ENCODE assay signal across 22 cellular contexts in the genomic region with DNA sequence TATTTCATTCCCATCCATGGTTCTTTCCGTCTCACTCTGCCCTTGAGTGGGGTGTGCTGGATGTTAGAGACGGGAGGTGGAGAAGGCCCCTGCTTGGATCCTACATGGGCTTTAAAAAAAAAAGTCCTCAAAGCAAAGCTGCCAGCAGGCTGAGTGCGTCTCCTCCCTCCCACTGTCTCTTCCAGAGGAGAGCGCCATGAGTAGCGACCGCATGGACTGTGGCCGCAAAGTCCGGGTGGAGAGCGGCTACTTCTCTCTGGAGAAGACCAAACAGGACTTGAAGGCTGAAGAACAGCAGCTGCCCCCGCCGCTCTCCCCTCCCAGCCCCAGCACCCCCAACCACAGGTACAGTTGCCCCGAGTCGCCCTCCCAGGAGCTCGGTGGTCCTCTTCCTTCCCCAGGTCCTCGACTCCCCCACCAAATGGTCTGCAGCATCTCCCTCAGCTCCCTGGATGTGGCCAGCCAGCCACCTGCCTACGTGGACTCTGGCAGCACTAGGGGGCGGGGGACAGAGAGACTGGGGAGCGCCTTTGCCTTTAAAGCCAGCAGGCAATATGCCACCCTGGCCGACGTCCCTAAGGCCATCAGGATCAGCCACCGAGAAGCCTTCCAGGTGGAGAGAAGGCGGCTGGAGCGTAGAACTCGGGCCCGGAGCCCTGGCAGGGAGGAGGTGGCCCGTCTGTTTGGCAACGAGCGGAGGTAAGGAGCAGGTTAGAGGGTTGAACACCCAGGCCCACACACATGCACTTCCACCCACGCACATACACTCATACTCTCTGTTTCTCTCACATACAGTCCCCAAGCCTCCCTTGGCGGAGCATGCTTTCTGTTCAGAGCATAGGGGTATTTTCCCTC.
DNase-seq lines count a peak whose midpoint lies in the region; ATAC-seq and TF ChIP-seq lines count a peak whose summit lies in the region.
"Had no signal": no experiment of that assay in that cellular context is flagged by ENCODE, and none has a peak within 500 bp of the region (broad histone marks: within the 10 kb centered on the region; RNA-seq: fewer than 3 reads in every experiment).

No MANE protein-coding gene starts in this region.

- peaks cover 22% of the 10 kb centered on the region for H3K4me1 ChIP-seq in mesenchymal stem cell (ENCODE audit: control insufficient read depth, insufficient read depth, low read depth, low read length)
- peaks cover 3 to 27% (median 18%) of the 10 kb centered on the region in 6 donors for H3K4me1 ChIP-seq in spleen

- peaks cover 47% of the 10 kb centered on the region for H3K79me1 ChIP-seq in mesenchymal stem cell (replicated peaks; ENCODE audit: low read length, poor library complexity, severe bottlenecking)

- H3K9me3 ChIP-seq in mesenchymal stem cell (ENCODE audit: control insufficient read depth, low read length) (no peaks in the 10 kb centered on the region), spleen (no peaks in the 10 kb centered on the region)

- H3K36me3 ChIP-seq in mesenchymal stem cell (ENCODE audit: control insufficient read depth in 1 of 2, insufficient read depth in 2 of 2, low read depth in 1 of 2, low read length in 2 of 2), result peaks cover 84 to 88% of the 10 kb centered on the region in 2 experiments
- peaks cover 3 to 100% (median 87%) of the 10 kb centered on the region in 6 donors for H3K36me3 ChIP-seq in spleen

- no peak for TF ChIP-seq POLR2A in spleen (IDR thresholded peaks at IDR 0.05)

- no peak overlapping the region for H2BK15ac ChIP-seq in mesenchymal stem cell (ENCODE audit: low read depth, poor library complexity, severe bottlenecking)

- H3K18ac ChIP-seq in mesenchymal stem cell (ENCODE audit: low read depth in 1 of 2, low read length in 2 of 2), result no peak overlapping the region

- 98% methylated on average over 30 of the region's 30 CpGs for WGBS in mesenchymal stem cell
- WGBS in spleen, 5 donors, result 91 to 94% (median 92%) methylated on average over 27 to 30 of the region's 30 CpGs

- no peak overlapping the region for H2BK5ac ChIP-seq in mesenchymal stem cell (ENCODE audit: low read depth, low read length, poor library complexity, severe bottlenecking)

- no peak overlapping the region for H3K14ac ChIP-seq in mesenchymal stem cell (ENCODE audit: low read length in 2 of 2)

- no peak overlapping the region for H3K4me2 ChIP-seq in mesenchymal stem cell (ENCODE audit: low read length, poor library complexity, severe bottlenecking)
- H3K4me2 ChIP-seq: GM23338, PC-9 had no signal

- no peak for TF ChIP-seq CTCF in spleen (IDR thresholded peaks at IDR 0.05 in 8 of 11, conservative IDR thresholded peaks at IDR 0.05 in 3 of 11)

- no peak overlapping the region for H3K27ac ChIP-seq in mesenchymal stem cell (ENCODE audit: low read length, poor library complexity, severe bottlenecking)
- no peak overlapping the region for H3K27ac ChIP-seq in spleen
- H3K27ac ChIP-seq: HL-60 had no signal

- H2AK5ac ChIP-seq in mesenchymal stem cell (ENCODE audit: low read length, severe bottlenecking), result no peak overlapping the region

- no peak overlapping the region for H2AFZ ChIP-seq in mesenchymal stem cell (ENCODE audit: low read depth, low read length)
- H2AFZ ChIP-seq: GM23338, PC-9 had no signal

- H2BK12ac ChIP-seq in mesenchymal stem cell (ENCODE audit: low read length in 2 of 2), result no peak overlapping the region

- H3K4me3 ChIP-seq in mesenchymal stem cell (ENCODE audit: insufficient read depth in 1 of 2, low read depth in 1 of 2, low read length in 2 of 2) (no peak overlapping the region), spleen (no peak overlapping the region)
- H3K4me3 ChIP-seq: GM23338, PC-9 had no signal

- intact Hi-C loops in Right ventricle myocardium superior (cut with DNase I) (loop anchor here (10.0 kb wide), 1 partner anchor 133 kb away; no protein-coding TSS in a partner anchor), left ventricle myocardium superior (cut with micrococcal nuclease) (no loop called here), spleen (cut with DNase I; ENCODE audit: low total_unique reads) (no loop called here)

- ATAC-seq in Right ventricle myocardium superior (ENCODE audit: poor library complexity), result no peak
- ATAC-seq in left ventricle myocardium superior, result no peak
- peak; percentile 82 for ATAC-seq in HG02759 (IDR thresholded peaks at IDR 0.05; ENCODE audit: unreplicated experiment)
- no peak for ATAC-seq in GM21423 (IDR thresholded peaks at IDR 0.05; ENCODE audit: unreplicated experiment)
- ATAC-seq: GM23338, natural killer cell had no signal

- no peak overlapping the region for H3K9ac ChIP-seq in mesenchymal stem cell (ENCODE audit: low read length)

- H3K23ac ChIP-seq in mesenchymal stem cell (ENCODE audit: low read length in 2 of 2), result no peak overlapping the region

- no peak overlapping the region for H3K4ac ChIP-seq in mesenchymal stem cell (ENCODE audit: low read depth in 1 of 2, low read length in 2 of 2)

- H2BK120ac ChIP-seq in mesenchymal stem cell (ENCODE audit: low read depth, low read length), result no peak overlapping the region

- peak; percentile 35 for DNase-seq in Right ventricle myocardium superior
- DNase-seq in left ventricle myocardium superior, result no peak
- DNase-seq in cerebellar nuclear complex (lab: John Stamatoyannopoulos, UW), result peak; percentile 78 to 82
- no peak for DNase-seq in mesenchymal stem cell
- DNase-seq in spleen, result no peak
- no peak for DNase-seq in GDM1 (lab: John Stamatoyannopoulos, UW)
- DNase-seq: CD4-positive, CD25-positive, alpha-beta regulatory T cell; dermis blood vessel endothelial cell; DMS153; foreskin fibroblast; mesendoderm; natural killer cell; NCI-H1694; NCI-H2227 treated with DMSO at 0.1 percent for 48 hours; PC-9; small intestine; stimulated activated CD4-positive, alpha-beta T cell treated with anti-CD3 and anti-CD28 coated beads, Interleukin-4, amount 100 ng/mL, for 4 hours; T-helper 2 cell had no signal

- no peak overlapping the region for H4K8ac ChIP-seq in mesenchymal stem cell (ENCODE audit: low read length)

- H4K91ac ChIP-seq in mesenchymal stem cell (ENCODE audit: low read length), result no peak overlapping the region

- H3K27me3 ChIP-seq in mesenchymal stem cell (ENCODE audit: control insufficient read depth in 1 of 2, insufficient read depth in 1 of 2, low read length in 2 of 2), result no peaks in the 10 kb centered on the region
- H3K27me3 ChIP-seq in spleen (replicated peaks in 1 of 7), result no peaks in the 10 kb centered on the region

Comparison
In these comparisons a context has a peak if more than half of its experiments do, and no peak if none do; other contexts are left out.
1. DNase-seq: peak in Right ventricle myocardium superior (single experiment) and cerebellar nuclear complex (2 of 2); none in left ventricle myocardium superior (single experiment), mesenchymal stem cell (single experiment), spleen (single experiment) and GDM1 (single experiment).